ENCODE assay signal across 18 cellular contexts in genomic region chr4:155271557-155271956, GRCh38.
DNase-seq lines count a peak whose midpoint lies in the region; ATAC-seq, FAIRE-seq and TF ChIP-seq lines count a peak whose summit lies in the region.
"Had no signal": no experiment of that assay in that cellular context is flagged by ENCODE, and none has a peak within 500 bp of the region (broad histone marks: within the 10 kb centered on the region; RNA-seq: fewer than 3 reads in every experiment).

No MANE protein-coding gene starts in this region.

- TF ChIP-seq RAD21 in K562 (CRISPR knock-in tag; conservative IDR thresholded peaks at IDR 0.05 in 1 of 2, IDR thresholded peaks at IDR 0.05 in 1 of 2) = no peak

- H4K20me1 ChIP-seq in K562 (replicated peaks; ENCODE audit: control insufficient read depth, insufficient read depth, low read length) = no peaks in the 10 kb centered on the region

- TF ChIP-seq EP300 in K562 (IDR thresholded peaks at IDR 0.05; ENCODE audit: low read length) = no peak

- no peaks in the 10 kb centered on the region for H3K4me1 ChIP-seq in cardiac muscle cell (ENCODE audit: low read depth)
- no peaks in the 10 kb centered on the region for H3K4me1 ChIP-seq in K562 (replicated peaks in 1 of 2; ENCODE audit: control insufficient read depth in 2 of 2, insufficient read depth in 2 of 2, low read length in 2 of 2)
- H3K4me1 ChIP-seq: A549 had no signal

- H3K4me2 ChIP-seq in K562 (ENCODE audit: insufficient read depth, low read length) = no peak overlapping the region
- H3K4me2 ChIP-seq: A549 had no signal

- FAIRE-seq in K562 (lab: Jason Lieb, UNC) = no peak
- FAIRE-seq: A549 had no signal

- no TSS peak for BruUV-seq in K562 (replicated peaks; lab: Mats Ljungman, UMichigan)

- H3K79me2 ChIP-seq in K562 (ENCODE audit: control insufficient read depth, insufficient read depth, low read length) = no peaks in the 10 kb centered on the region

- TF ChIP-seq CTCF in cardiac muscle cell (IDR thresholded peaks at IDR 0.05; ENCODE audit: low read depth, low read length) (no peak), K562 (IDR thresholded peaks at IDR 0.05 in 2 of 3, conservative IDR thresholded peaks at IDR 0.05 in 1 of 3; ENCODE audit: insufficient read depth in 2 of 3, low read depth in 1 of 3, low read length in 3 of 3) (no peak), fibroblast of the aortic adventitia (IDR thresholded peaks at IDR 0.05; ENCODE audit: insufficient read depth, low read length) (no peak)

- no peaks in the 10 kb centered on the region for H3K36me3 ChIP-seq in cardiac muscle cell
- H3K36me3 ChIP-seq in K562 (ENCODE audit: control insufficient read depth, insufficient read depth, low read length) = no peaks in the 10 kb centered on the region

- in situ Hi-C loops in K562 (cut with MboI) = no loop called here

- H3K27me3 ChIP-seq in cardiac muscle cell (no peaks in the 10 kb centered on the region), K562 (ENCODE audit: control insufficient read depth in 2 of 2, insufficient read depth in 2 of 2, low read length in 2 of 2) (no peaks in the 10 kb centered on the region)

- H3K9me1 ChIP-seq in K562 (ENCODE audit: control insufficient read depth, insufficient read depth, low read length) = no peaks in the 10 kb centered on the region

- CTCF ChIA-PET in K562 (lab: Yijun Ruan, JAX; ENCODE audit: low intra/inter-chr PET ratio) = no interaction called here

- H3K4me3 ChIP-seq in cardiac muscle cell (no peak overlapping the region), K562 (no peak overlapping the region), fibroblast of the aortic adventitia (ENCODE audit: low read depth, low read length) (no peak overlapping the region)
- H3K4me3 ChIP-seq: A549 had no signal

- no peak overlapping the region for H3K27ac ChIP-seq in cardiac muscle cell
- no peak overlapping the region for H3K27ac ChIP-seq in K562 (ENCODE audit: extremely low read depth, low read depth, low read length)
- H3K27ac ChIP-seq: A549 had no signal

- intact Hi-C loops in Right ventricle myocardium inferior (cut with DNase I) = no loop called here
- intact Hi-C loops in K562 (cut with micrococcal nuclease) = no loop called here

- 0% methylated on average over 1 of the region's 1 CpG for WGBS in K562 (ENCODE audit: insufficient coverage, low coverage, missing lambda C conversion rate)

- no peak overlapping the region for H3K9ac ChIP-seq in K562 (ENCODE audit: insufficient read depth in 1 of 2, low read depth in 2 of 2, low read length in 2 of 2)

- no peak overlapping the region for H2AFZ ChIP-seq in K562 (ENCODE audit: low read depth, low read length)

- ATAC-seq in Right ventricle myocardium inferior (no peak), K562 (no peak), HG03039 (IDR thresholded peaks at IDR 0.05; ENCODE audit: unreplicated experiment) (no peak), left lobe of liver (no peak)
- ATAC-seq: A549 had no signal

- H3K9me3 ChIP-seq in cardiac muscle cell (ENCODE audit: low read depth) (no peaks in the 10 kb centered on the region), K562 (replicated peaks; ENCODE audit: control insufficient read depth, insufficient read depth, low read depth, low read length) (peaks cover 2% of the 10 kb centered on the region; the same call in 1 of the 2 replicates)

- POLR2A ChIA-PET in K562 (lab: Yijun Ruan, JAX) = no interaction called here

- TF ChIP-seq POLR2A in K562 (conservative IDR thresholded peaks at IDR 0.05) = no peak

- DNase-seq in cardiac muscle cell (ENCODE audit: low read depth in 1 of 2, low spot score in 1 of 2) = peak; percentile 6 to 9
- no peak for DNase-seq in Right ventricle myocardium inferior (ENCODE audit: missing footprints)
- no peak for DNase-seq in K562 (ENCODE audit: extremely low read depth in 1 of 4, low spot score in 3 of 4)
- DNase-seq in fibroblast of the aortic adventitia (ENCODE audit: low read depth) = peak; percentile 0
- DNase-seq in NCI-H524 treated with DMSO at 0.1 percent for 48 hours (lab: John Stamatoyannopoulos, UW) = no peak
- DNase-seq in kidney tubule cell (ENCODE audit: low spot score) = no peak
- no peak for DNase-seq in left lobe of liver (ENCODE audit: low spot score)
- DNase-seq: COR-L47; GOT3; KG1; MM.1S; NCI-H1105 treated with DMSO at 0.1 percent for 48 hours; NCI-H187; NCI-H2171 treated with DMSO at 0.1 percent for 48 hours; NCI-H526; NK-92 treated with Interleukin-12 subunit alpha and Interleukin-12 subunit beta, amount 100 ng/mL, for 24 hours had no signal

TF ChIP-seq in K562, 482 proteins besides CTCF, POLR2A, EP300 and RAD21:
- peak; percentile 35; the same call in 1 of the 2 replicates for TF ChIP-seq TRIM28 (IDR thresholded peaks at IDR 0.05)
- no peak for TF ChIP-seq ZNF766 (CRISPR knock-in tag; conservative IDR thresholded peaks at IDR 0.05)

Comparison
In these comparisons a context has a peak if more than half of its experiments do, and no peak if none do; other contexts are left out.
1. DNase-seq: peak in cardiac muscle cell (2 of 2) and fibroblast of the aortic adventitia (single experiment); none in Right ventricle myocardium inferior (single experiment), K562 (0 of 4), NCI-H524 treated with DMSO at 0.1 percent for 48 hours (single experiment), kidney tubule cell (single experiment) and left lobe of liver (single experiment).